Comparison of ENCODE assay signal across 1 cellular context in the genomic region with DNA sequence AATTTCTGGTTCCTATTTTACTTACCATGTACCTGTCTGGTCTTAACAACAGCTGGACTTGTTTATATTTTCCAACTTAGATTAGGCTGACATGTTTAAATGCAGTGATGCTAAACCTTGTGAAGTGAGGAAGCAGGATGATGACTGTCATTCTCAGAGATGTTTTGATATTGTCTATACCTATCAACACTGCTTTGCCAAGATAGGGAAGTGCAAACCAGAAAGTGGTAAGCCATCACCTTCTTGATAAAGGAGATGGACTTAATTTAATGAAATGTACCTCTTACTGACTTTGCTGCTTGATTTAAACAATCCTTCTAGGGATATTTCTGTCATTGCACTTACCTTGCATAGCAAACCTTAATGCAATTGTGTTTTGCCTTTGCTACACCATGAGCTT.
TF ChIP-seq lines count a peak whose summit lies in the region.

No MANE protein-coding gene starts in this region.

TF ChIP-seq in HCT116, 20 proteins besides CTCF, POLR2A, EP300 and RAD21 (continued from another document):
- TF ChIP-seq ATF3 (IDR thresholded peaks at IDR 0.05) (no peak), CEBPB (IDR thresholded peaks at IDR 0.05; ENCODE audit: low read depth) (no peak), SRF (IDR thresholded peaks at IDR 0.05; ENCODE audit: low read depth) (no peak), MAX (IDR thresholded peaks at IDR 0.05) (no peak), CBX3 (IDR thresholded peaks at IDR 0.05; ENCODE audit: low read depth) (no peak), ELF1 (IDR thresholded peaks at IDR 0.05; ENCODE audit: borderline replicate concordance, low read depth) (no peak), SIN3A (IDR thresholded peaks at IDR 0.05; ENCODE audit: low read depth) (no peak)
